In the genomic region with DNA sequence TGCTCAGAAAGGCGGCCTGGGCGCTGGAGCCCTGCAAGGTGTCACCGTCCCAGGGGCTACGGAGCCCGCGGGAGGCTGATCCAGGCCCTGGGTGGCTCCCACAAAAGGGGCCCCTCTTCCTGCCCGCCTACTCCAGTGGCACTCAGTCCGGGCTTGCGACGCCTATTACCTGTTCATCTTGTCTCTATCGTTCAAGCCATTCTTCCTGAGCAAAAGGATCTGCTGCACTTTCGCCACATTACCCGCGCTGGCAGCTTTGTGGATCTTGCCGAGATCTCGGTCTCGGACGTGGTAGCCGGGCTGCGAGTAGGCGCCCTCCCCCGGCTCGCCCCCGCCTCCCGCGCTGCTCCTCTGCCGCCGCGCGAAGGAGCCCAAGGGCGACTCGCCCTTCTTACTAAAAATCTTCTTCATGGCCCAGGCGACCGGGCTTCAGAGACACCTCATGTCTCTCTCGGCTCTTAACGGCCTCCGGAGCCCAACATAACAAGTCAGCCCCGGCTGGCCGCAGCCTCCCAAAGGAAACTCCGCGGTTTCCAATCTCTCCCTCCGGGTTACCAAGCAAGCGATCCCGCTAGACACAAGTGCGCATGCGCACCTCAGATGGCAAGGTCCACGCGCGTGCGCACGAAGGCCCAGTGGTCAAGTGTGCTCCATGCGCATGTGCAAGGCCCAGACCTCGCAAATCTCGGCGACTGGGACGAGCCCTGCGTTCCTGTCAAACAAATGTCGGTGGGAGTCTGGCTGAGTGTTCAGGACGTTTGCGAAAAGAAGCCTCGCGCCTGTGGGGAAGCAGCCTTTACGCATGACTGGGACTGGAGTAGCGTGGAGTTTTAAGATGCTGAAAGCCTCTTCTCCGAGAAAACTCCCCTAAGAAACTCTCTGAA, we compare ENCODE assay signal across 8 cellular contexts. TPM values are rescaled to one million over a fixed set of nuclear protein-coding genes. Genes with fewer than 3 reads are reported as not detected.
DNase-seq lines count a peak whose midpoint lies in the region; ATAC-seq, FAIRE-seq and TF ChIP-seq lines count a peak whose summit lies in the region.

A gene (minus strand): TSS at position 579 of the 884 bp plus-strand sequence. CDS start 168 bp downstream, at position 411.

- H3K4me3 Mint-ChIP-seq in naive B cell: peak within 1 kb of the TSS; percentile 91 to 98 (median 94)
- peak within 1 kb of the TSS; percentile 91 for H3K4me3 Mint-ChIP-seq in stimulated activated effector memory CD8-positive, alpha-beta T cell treated with anti-CD3 and anti-CD28 coated beads, Interleukin-12 subunit alpha, Interleukin-12 subunit beta, amount 100 ng/mL, for 72 hours

- H3K27me3 ChIP-seq in DOHH2 (ENCODE audit: control insufficient read depth, low read length) (no peaks in the 10 kb centered on the region), Karpas-422 (ENCODE audit: low read length) (no peaks in the 10 kb centered on the region), fibroblast of lung (ENCODE audit: control insufficient read depth, insufficient read depth, low read length) (no peaks in the 10 kb centered on the region)

- TF ChIP-seq CTCF in DOHH2 (IDR thresholded peaks at IDR 0.05; ENCODE audit: low read depth, low read length, poor library complexity, severe bottlenecking) (no peak), fibroblast of lung (conservative IDR thresholded peaks at IDR 0.05 in 1 of 2, IDR thresholded peaks at IDR 0.05 in 1 of 2; ENCODE audit: low read depth in 1 of 2, low read length in 2 of 2) (no peak)

- H3K4me3 ChIP-seq in DOHH2 (ENCODE audit: low read length) (peak within 1 kb of the TSS; percentile 99), Karpas-422 (ENCODE audit: low read length) (peak within 1 kb of the TSS; percentile 75), fibroblast of lung (replicated peaks in 1 of 4; ENCODE audit: control extremely low read depth in 1 of 4, insufficient read depth in 1 of 4, low read depth in 3 of 4, low read length in 4 of 4) (peak within 1 kb of the TSS; percentile 73 to 96 (median 92))

- H3K4me1 Mint-ChIP-seq in naive B cell: peaks cover 16 to 26% (median 25%) of the 10 kb centered on the region in 3 donors
- peaks cover 33% of the 10 kb centered on the region for H3K4me1 Mint-ChIP-seq in stimulated activated effector memory CD8-positive, alpha-beta T cell treated with anti-CD3 and anti-CD28 coated beads, Interleukin-12 subunit alpha, Interleukin-12 subunit beta, amount 100 ng/mL, for 72 hours

- H4K20me1 ChIP-seq in DOHH2 (ENCODE audit: control insufficient read depth, insufficient read depth, low read depth, low read length) (no peaks in the 10 kb centered on the region), Karpas-422 (ENCODE audit: insufficient read depth, low read depth, low read length) (no peaks in the 10 kb centered on the region), fibroblast of lung (ENCODE audit: control insufficient read depth, extremely low read depth, insufficient read depth, low read length) (no peaks in the 10 kb centered on the region)

- H3F3A ChIP-seq in DOHH2 (ENCODE audit: control insufficient read depth, insufficient read depth): peaks cover 10% of the 10 kb centered on the region; the same call in 1 of the 2 replicates

- H3K4me2 ChIP-seq in DOHH2 (ENCODE audit: low read length) (peak within 1 kb of the TSS; percentile 99), Karpas-422 (ENCODE audit: low read depth, low read length, poor library complexity, severe bottlenecking) (peak within 1 kb of the TSS; percentile 94), fibroblast of lung (ENCODE audit: extremely low read depth, insufficient read depth, low read length) (peak within 1 kb of the TSS; percentile 100)

- peak within 1 kb of the TSS; percentile 90 to 98 (median 98) for H3K27ac Mint-ChIP-seq in naive B cell
- peak within 1 kb of the TSS; percentile 99 for H3K27ac Mint-ChIP-seq in stimulated activated effector memory CD8-positive, alpha-beta T cell treated with anti-CD3 and anti-CD28 coated beads, Interleukin-12 subunit alpha, Interleukin-12 subunit beta, amount 100 ng/mL, for 72 hours

- H3K4me1 ChIP-seq in DOHH2 (ENCODE audit: control insufficient read depth, low read length) (peaks cover 31% of the 10 kb centered on the region), Karpas-422 (ENCODE audit: low read length) (peaks cover 29% of the 10 kb centered on the region), fibroblast of lung (ENCODE audit: control insufficient read depth, extremely low read depth, insufficient read depth, low read length) (no peaks in the 10 kb centered on the region)

- ATAC-seq in GM21825 (IDR thresholded peaks at IDR 0.05; ENCODE audit: unreplicated experiment): peak; percentile 77
- peak; percentile 92 to 94 for ATAC-seq in naive B cell (ENCODE audit: low read depth in 2 of 2)
- peak; percentile 73 for ATAC-seq in stimulated activated effector memory CD8-positive, alpha-beta T cell treated with anti-CD3 and anti-CD28 coated beads, Interleukin-12 subunit alpha, Interleukin-12 subunit beta, amount 100 ng/mL, for 72 hours

- H3K27me3 Mint-ChIP-seq in naive B cell: no peaks in the 10 kb centered on the region

- peak within 1 kb of the TSS; percentile 73 for H3K27ac ChIP-seq in DOHH2 (ENCODE audit: low read depth, low read length)
- H3K27ac ChIP-seq in Karpas-422 (ENCODE audit: low read length): peak within 1 kb of the TSS; percentile 61
- peak within 1 kb of the TSS; percentile 89 for H3K27ac ChIP-seq in fibroblast of lung (ENCODE audit: insufficient read depth, low read length)

- DNase-seq in Karpas-422: peak; percentile 99
- peak; percentile 92 for DNase-seq in RCC 7860 (ENCODE audit: low spot score)
- peak; percentile 90 to 95 for DNase-seq in activated T-helper 1 cell treated with anti-CD3 and anti-CD28 coated beads, Interleukin-2, amount 50 U/mL, for 16 hours (ENCODE audit: low read depth in 1 of 2, low spot score in 1 of 2)
- peak; percentile 92 to 97 for DNase-seq in fibroblast of lung (ENCODE audit: low read depth in 2 of 2)
- peak; percentile 95 for DNase-seq in naive B cell
- DNase-seq in stimulated activated effector memory CD8-positive, alpha-beta T cell treated with anti-CD3 and anti-CD28 coated beads, Interleukin-12 subunit alpha, Interleukin-12 subunit beta, amount 100 ng/mL, for 72 hours (ENCODE audit: low spot score in 2 of 2): peak; percentile 98 to 99

- H3K9ac ChIP-seq in Karpas-422 (ENCODE audit: low read length) (peak within 1 kb of the TSS; percentile 86), fibroblast of lung (ENCODE audit: insufficient read depth, low read length) (peak within 1 kb of the TSS; percentile 89)

- H3K9me3 Mint-ChIP-seq in naive B cell: no peaks in the 10 kb centered on the region
- H3K9me3 Mint-ChIP-seq in stimulated activated effector memory CD8-positive, alpha-beta T cell treated with anti-CD3 and anti-CD28 coated beads, Interleukin-12 subunit alpha, Interleukin-12 subunit beta, amount 100 ng/mL, for 72 hours: no peaks in the 10 kb centered on the region

- FAIRE-seq in RCC 7860 (lab: Jason Lieb, UNC): peak; percentile 20

- H3K79me2 ChIP-seq in DOHH2 (ENCODE audit: control insufficient read depth, low read length): peaks cover 41% of the 10 kb centered on the region
- peaks cover 35% of the 10 kb centered on the region for H3K79me2 ChIP-seq in Karpas-422 (ENCODE audit: low read length)
- peaks cover 6% of the 10 kb centered on the region for H3K79me2 ChIP-seq in fibroblast of lung (ENCODE audit: control insufficient read depth, insufficient read depth, low read length)

- H3K36me3 ChIP-seq in DOHH2 (ENCODE audit: control insufficient read depth, low read length) (peaks cover 11% of the 10 kb centered on the region; the same call in 1 of the 2 replicates), Karpas-422 (ENCODE audit: insufficient read depth, low read length) (peaks cover 2% of the 10 kb centered on the region; the same call in 1 of the 2 replicates), fibroblast of lung (ENCODE audit: control insufficient read depth, insufficient read depth, low read length) (no peaks in the 10 kb centered on the region)

- no peaks in the 10 kb centered on the region for H3K9me3 ChIP-seq in DOHH2 (ENCODE audit: control insufficient read depth, insufficient read depth, low read length)
- H3K9me3 ChIP-seq in Karpas-422 (ENCODE audit: low read length): no peaks in the 10 kb centered on the region
- H3K9me3 ChIP-seq in fibroblast of lung (ENCODE audit: control insufficient read depth, insufficient read depth, low read depth, low read length): no peaks in the 10 kb centered on the region

- H3K9me2 ChIP-seq in DOHH2 (replicated peaks; ENCODE audit: control insufficient read depth, low read length): no peaks in the 10 kb centered on the region
- H3K9me2 ChIP-seq in Karpas-422 (replicated peaks; ENCODE audit: insufficient read depth, low read length): no peaks in the 10 kb centered on the region

- H2AFZ ChIP-seq in Karpas-422 (ENCODE audit: low read length): peak within 1 kb of the TSS; percentile 89
- H2AFZ ChIP-seq in fibroblast of lung (ENCODE audit: low read length): peak within 1 kb of the TSS; percentile 97

- no peaks in the 10 kb centered on the region for H3K36me3 Mint-ChIP-seq in naive B cell
- peaks cover 21% of the 10 kb centered on the region for H3K36me3 Mint-ChIP-seq in stimulated activated effector memory CD8-positive, alpha-beta T cell treated with anti-CD3 and anti-CD28 coated beads, Interleukin-12 subunit alpha, Interleukin-12 subunit beta, amount 100 ng/mL, for 72 hours

RNA-seq across cellular contexts. Expression of the gene that starts here (rescaled TPM):
- 13.2 and 16.3 TPM in 2 replicates for total RNA-seq in Karpas-422 (2014; rRNA removed; shearing (Covaris generic); ENCODE audit: low replicate concordance)
- 11.0 and 11.7 TPM in 2 replicates for total RNA-seq in fibroblast of lung
- polyA plus RNA-seq in fibroblast of lung: 1.9 and 2.5 TPM in 2 replicates
- polyA plus RNA-seq in fibroblast of lung (2012): 3.3 and 4.1 TPM in 2 replicates
- 0.35 and 0.70 TPM in 2 replicates for polyA minus RNA-seq in fibroblast of lung (ENCODE audit: low replicate concordance)
- polyA plus RNA-seq in naive B cell (ENCODE audit: low read depth in 6 of 6): 1 to 10 TPM in 5 of 6 donors, under 1 TPM in 1; 0.68 to 3.9 (median 1.6) TPM

Comparison
In these comparisons a context has a peak if more than half of its experiments do, and no peak if none do; other contexts are left out.
1. Peak in every context shown above with its lines: DNase-seq, ATAC-seq, H3K4me3 ChIP-seq and H3K27ac ChIP-seq.